In the genomic region with DNA sequence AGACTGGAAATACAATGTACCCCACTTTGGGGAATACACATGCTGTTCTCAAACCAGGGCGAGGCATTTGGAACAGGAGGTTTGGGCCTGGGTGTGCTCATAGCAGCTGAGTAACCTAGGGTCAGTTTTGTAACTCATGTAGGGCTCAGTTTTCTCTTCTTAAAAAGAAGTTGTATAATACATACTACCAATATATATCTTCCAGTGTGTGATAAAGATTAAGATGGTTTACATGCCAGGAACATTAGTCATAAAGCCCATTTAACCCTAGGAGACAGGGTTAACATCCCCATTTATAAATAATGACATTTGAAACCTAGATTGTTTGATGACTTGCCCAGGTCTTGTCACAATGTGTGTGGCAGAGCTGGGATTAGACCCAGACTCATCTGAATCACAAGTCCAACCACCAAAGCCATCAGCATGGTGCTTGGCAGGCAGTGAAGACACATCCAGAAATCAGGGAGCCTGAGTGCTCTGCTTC, we compare ENCODE assay signal across 1 cellular context.
TF ChIP-seq lines count a peak whose summit lies in the region.

No MANE protein-coding gene starts in this region.

TF ChIP-seq in WTC11, 78 proteins besides CTCF, POLR2A, EP300 and RAD21 (continued from another document):
- no peak for TF ChIP-seq ZNF425 (CRISPR knock-in tag; conservative IDR thresholded peaks at IDR 0.05)
- TF ChIP-seq, protein P1, sequence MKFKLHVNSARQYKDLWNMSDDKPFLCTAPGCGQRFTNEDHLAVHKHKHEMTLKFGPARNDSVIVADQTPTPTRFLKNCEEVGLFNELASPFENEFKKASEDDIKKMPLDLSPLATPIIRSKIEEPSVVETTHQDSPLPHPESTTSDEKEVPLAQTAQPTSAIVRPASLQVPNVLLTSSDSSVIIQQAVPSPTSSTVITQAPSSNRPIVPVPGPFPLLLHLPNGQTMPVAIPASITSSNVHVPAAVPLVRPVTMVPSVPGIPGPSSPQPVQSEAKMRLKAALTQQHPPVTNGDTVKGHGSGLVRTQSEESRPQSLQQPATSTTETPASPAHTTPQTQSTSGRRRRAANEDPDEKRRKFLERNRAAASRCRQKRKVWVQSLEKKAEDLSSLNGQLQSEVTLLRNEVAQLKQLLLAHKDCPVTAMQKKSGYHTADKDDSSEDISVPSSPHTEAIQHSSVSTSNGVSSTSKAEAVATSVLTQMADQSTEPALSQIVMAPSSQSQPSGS (CRISPR knock-in tag; IDR thresholded peaks at IDR 0.05; ENCODE audit: borderline replicate concordance, low read depth) = no peak
- TF ChIP-seq HMGXB4 (CRISPR knock-in tag; IDR thresholded peaks at IDR 0.05) = no peak
- TF ChIP-seq SOX15 (CRISPR knock-in tag; IDR thresholded peaks at IDR 0.05) = no peak
- TF ChIP-seq NR3C1 (CRISPR knock-in tag; conservative IDR thresholded peaks at IDR 0.05; ENCODE audit: low read depth) = no peak
- TF ChIP-seq GABPB1 (CRISPR knock-in tag; IDR thresholded peaks at IDR 0.05) = no peak
- TF ChIP-seq RORB (CRISPR knock-in tag; IDR thresholded peaks at IDR 0.05) = no peak
TF ChIP-seq in WTC11: peak in this region for 0.
